ENCODE assay signal across 8 cellular contexts in the genomic region with DNA sequence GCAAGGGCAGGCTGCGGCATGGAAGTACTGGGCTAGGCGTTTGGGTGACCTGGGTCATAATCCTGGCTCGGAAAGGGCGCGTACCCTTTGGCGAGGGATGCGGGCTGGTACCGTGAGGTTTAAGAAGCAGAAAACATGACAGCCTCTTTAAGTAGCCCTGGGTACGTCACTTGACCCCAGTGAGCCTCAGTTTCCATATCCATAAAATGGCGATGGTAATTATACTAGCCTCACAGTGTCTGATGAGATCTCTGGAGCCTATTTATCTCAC. TPM values are rescaled to one million over a fixed set of nuclear protein-coding genes. Genes with fewer than 3 reads are reported as not detected.
A peak's percentile ranks its signal among the peaks of the same experiment; 100 is the strongest.
DNase-seq lines count a peak whose midpoint lies in the region; TF ChIP-seq lines count a peak whose summit lies in the region.

No MANE protein-coding gene starts in this region.

- intact Hi-C loops in testis (cut with DNase I; ENCODE audit: low total_unique reads): loop anchor here (5.0 kb wide), 1 partner anchor 91 kb away; a partner anchor contains a TSS

- H3K36me3 Mint-ChIP-seq in T-helper 2 cell treated with Interferon-gamma antibody and Interleukin-4, amounts not matched to agents 5 μg/mL and 100 μg/mL, for 36 hours (ENCODE audit: low read depth): peaks cover 9% of the 10 kb centered on the region

- peak overlapping the region; percentile 96 for H3K27ac Mint-ChIP-seq in T-helper 2 cell treated with Interferon-gamma antibody and Interleukin-4, amounts not matched to agents 5 μg/mL and 100 μg/mL, for 36 hours

- peak overlapping the region; percentile 94 for H3K4me3 Mint-ChIP-seq in T-helper 2 cell treated with Interferon-gamma antibody and Interleukin-4, amounts not matched to agents 5 μg/mL and 100 μg/mL, for 36 hours

- H3K4me3 ChIP-seq in testis: peak overlapping the region; percentile 81 to 90

- H3K27ac ChIP-seq in adipose tissue (ENCODE audit: low read depth, low read length) (peak overlapping the region; percentile 97), layer of hippocampus (ENCODE audit: low read depth, low read length) (peak overlapping the region; percentile 100), testis (peak overlapping the region; percentile 100)

- no peaks in the 10 kb centered on the region for H3K9me3 ChIP-seq in testis

- no peak for DNase-seq in T-helper 2 cell treated with Interferon-gamma antibody and Interleukin-4, amounts not matched to agents 5 μg/mL and 100 μg/mL, for 36 hours (ENCODE audit: low spot score)
- DNase-seq in T-helper 2 cell (no peak), testis (no peak), NCI-H1105 treated with DMSO at 0.1 percent for 48 hours (lab: John Stamatoyannopoulos, UW) (no peak), G401 (ENCODE audit: low spot score) (no peak), SIG-M5 (lab: John Stamatoyannopoulos, UW) (no peak)

- peaks cover 43% of the 10 kb centered on the region for H3K4me1 ChIP-seq in testis

- in situ Hi-C loops in G401 (cut with HindIII; ENCODE audit: low sequenced_read_pairs): no loop called here

- H3K9me3 Mint-ChIP-seq in T-helper 2 cell treated with Interferon-gamma antibody and Interleukin-4, amounts not matched to agents 5 μg/mL and 100 μg/mL, for 36 hours: no peaks in the 10 kb centered on the region

- no peaks in the 10 kb centered on the region for H3K27me3 Mint-ChIP-seq in T-helper 2 cell treated with Interferon-gamma antibody and Interleukin-4, amounts not matched to agents 5 μg/mL and 100 μg/mL, for 36 hours (ENCODE audit: low read depth)

- TF ChIP-seq POLR2A in testis (IDR thresholded peaks at IDR 0.05): no peak

- TF ChIP-seq CTCF in testis (IDR thresholded peaks at IDR 0.05): no peak

- peaks cover 68% of the 10 kb centered on the region for H3K4me1 Mint-ChIP-seq in T-helper 2 cell treated with Interferon-gamma antibody and Interleukin-4, amounts not matched to agents 5 μg/mL and 100 μg/mL, for 36 hours (ENCODE audit: low read depth)

- H3K27me3 ChIP-seq in layer of hippocampus (ENCODE audit: control insufficient read depth, insufficient read depth, low read length): no peaks in the 10 kb centered on the region
- H3K27me3 ChIP-seq in testis: no peaks in the 10 kb centered on the region

- no peaks in the 10 kb centered on the region for H3K36me3 ChIP-seq in testis (ENCODE audit: low read depth, missing control alignments)

- WGBS in adipose tissue, 3 donors: 2 to 3% (median 2%) methylated on average over 10 of the region's 10 CpGs
- 0 to 1% methylated on average over 5 to 10 of the region's 10 CpGs for WGBS in testis, 2 donors

RNA-seq across cellular contexts. Expression of a gene that starts 0.7 kb away (rescaled TPM):
- polyA plus RNA-seq in adipose tissue: 1 to 10 TPM; 6.7 to 9.5 (median 8.4) TPM
- 10 to 100 TPM; 47.6 to 52.5 TPM for total RNA-seq in testis
- polyA plus RNA-seq in testis (ENCODE audit: insufficient read depth, low read depth, low replicate concordance): 101 TPM
- total RNA-seq in G401 (2014; rRNA removed; shearing (Covaris generic)): 4.0 and 9.1 TPM in 2 replicates

RNA-seq across cellular contexts. Expression of a gene that starts 38.0 kb away (rescaled TPM):
- polyA plus RNA-seq in adipose tissue: 10 to 100 TPM in 2 of 3 donors, 1 to 10 TPM in 1; 6.1 to 28.4 (median 17.1) TPM
- 10 to 100 TPM; 20.6 to 30.7 TPM for total RNA-seq in testis
- 17.9 TPM for polyA plus RNA-seq in testis (ENCODE audit: insufficient read depth, low read depth, low replicate concordance)
- total RNA-seq in G401 (2014; rRNA removed; shearing (Covaris generic)): 19.6 and 43.5 TPM in 2 replicates
